ENCODE assay signal across 8 cellular contexts in the genomic region with DNA sequence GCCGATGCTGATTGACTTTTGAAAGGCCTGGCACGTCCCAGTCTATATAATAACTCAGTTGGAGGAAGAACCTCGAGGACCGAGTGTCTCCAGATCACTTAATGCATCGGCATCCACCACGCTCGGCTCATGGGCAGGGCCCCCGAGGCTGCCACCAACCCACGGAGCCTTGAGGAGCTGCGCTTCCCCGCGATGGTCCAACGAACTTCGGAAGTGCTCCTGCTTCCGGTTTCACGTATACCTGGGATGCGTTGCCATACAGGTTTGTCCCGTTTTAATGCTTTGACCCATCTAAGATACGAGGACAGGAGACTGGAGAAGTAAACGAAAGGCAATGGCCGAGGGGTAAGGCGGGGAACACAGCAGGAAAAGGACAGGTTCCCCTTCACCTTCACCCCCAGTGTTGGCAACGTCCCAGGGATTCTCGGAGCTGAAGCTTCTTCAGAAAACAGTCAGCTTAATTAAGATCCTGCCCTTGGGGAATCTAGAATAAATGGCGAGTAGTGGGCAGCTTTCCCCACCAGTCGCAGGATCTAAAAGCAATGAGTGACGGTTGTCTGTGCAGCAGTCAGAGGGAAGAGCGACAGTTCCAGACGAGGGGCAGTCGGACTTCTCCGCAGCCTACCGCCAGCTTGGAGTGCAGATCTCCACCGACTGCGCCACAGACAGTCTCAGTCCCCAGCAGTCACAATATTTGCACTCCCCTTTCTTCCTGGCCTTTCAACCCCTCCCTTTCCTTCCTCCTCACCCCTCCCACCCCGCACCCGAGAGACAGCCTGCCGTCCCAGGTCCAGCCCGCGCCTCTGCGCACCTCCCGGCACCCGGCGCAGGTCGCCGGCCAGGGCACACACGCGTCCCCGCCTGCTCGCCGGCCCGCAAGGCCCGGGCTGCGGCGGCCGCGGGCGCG. TPM values are rescaled to one million over a fixed set of nuclear protein-coding genes. Genes with fewer than 3 reads are reported as not detected.
A peak's percentile ranks its signal among the peaks of the same experiment; 100 is the strongest.
DNase-seq lines count a peak whose midpoint lies in the region; ATAC-seq and TF ChIP-seq lines count a peak whose summit lies in the region.

No MANE protein-coding gene starts in this region.

- TF ChIP-seq CTCF in 22Rv1 (IDR thresholded peaks at IDR 0.05) (no peak), transverse colon (IDR thresholded peaks at IDR 0.05) (no peak)

- H3K27me3 Mint-ChIP-seq in activated naive CD8-positive, alpha-beta T cell, result peaks cover 49% of the 10 kb centered on the region

- no peaks in the 10 kb centered on the region for H3K36me3 ChIP-seq in transverse colon

- 3 to 5% methylated on average over 16 to 50 of the region's 58 CpGs for WGBS in transverse colon (ENCODE audit: low coverage in 1 of 2), 2 donors

- H3K9me3 Mint-ChIP-seq in activated naive CD8-positive, alpha-beta T cell (ENCODE audit: low read depth), result peaks cover 5% of the 10 kb centered on the region

- peaks cover 20% of the 10 kb centered on the region for H3K4me1 Mint-ChIP-seq in activated naive CD8-positive, alpha-beta T cell (ENCODE audit: low read depth)

- no peak for TF ChIP-seq EP300 in transverse colon (IDR thresholded peaks at IDR 0.05; ENCODE audit: low read depth)

- intact Hi-C loops in transverse colon (cut with DNase I; ENCODE audit: low total_unique reads), result loop anchor here (10.0 kb wide), 1 partner anchor 627 kb away; the partner anchor contains the start of gene SP4

- peak overlapping the region in 3 of 4 donors; percentile 39 to 73 (median 51) for H3K4me3 ChIP-seq in transverse colon

- H3K9me3 ChIP-seq in transverse colon, result no peaks in the 10 kb centered on the region

- H3K27ac ChIP-seq in 22Rv1 (peak overlapping the region; percentile 61), transverse colon (no peak overlapping the region)

- peak overlapping the region; percentile 23 for H3K27ac Mint-ChIP-seq in activated naive CD8-positive, alpha-beta T cell

- ATAC-seq in GM18520 (IDR thresholded peaks at IDR 0.05; ENCODE audit: unreplicated experiment), result peak; percentile 27
- ATAC-seq in HG02943 (IDR thresholded peaks at IDR 0.05; ENCODE audit: low read depth, unreplicated experiment), result peak; percentile 81

- in situ Hi-C loops in transverse colon (cut with MboI; ENCODE audit: low pct_ligation_motif_present in 1 of 4, low pct_unique_long_range_greater_than_20kb in 1 of 4, low sequenced_read_pairs in 3 of 4), result loop anchor here (25.0 kb wide), 3 partner anchors 440 to 715 kb away; no protein-coding TSS in a partner anchor

- peaks cover 7 to 21% (median 18%) of the 10 kb centered on the region in 4 donors for H3K4me1 ChIP-seq in transverse colon

- peak; percentile 76 for DNase-seq in NCI-H2227 treated with DMSO at 0.1 percent for 48 hours (lab: John Stamatoyannopoulos, UW)
- DNase-seq in left kidney (ENCODE audit: low read depth, low spot score), result peak; percentile 59
- DNase-seq in transverse colon, result no peak
- DNase-seq in iPS-NIHi11 (ENCODE audit: low spot score), result no peak

- no peaks in the 10 kb centered on the region for H3K36me3 Mint-ChIP-seq in activated naive CD8-positive, alpha-beta T cell

- no peak for TF ChIP-seq POLR2A in transverse colon (IDR thresholded peaks at IDR 0.05)

- peak overlapping the region; percentile 88 for H3K4me3 Mint-ChIP-seq in activated naive CD8-positive, alpha-beta T cell

- peaks cover 95% of the 10 kb centered on the region for H3K27me3 ChIP-seq in transverse colon

RNA-seq across cellular contexts. Expression of gene SP8, which starts 10.7 kb away (rescaled TPM):
- not detected for total RNA-seq in transverse colon

Comparison
In these comparisons a context has a peak if more than half of its experiments do, and no peak if none do; other contexts are left out.
1. DNase-seq: peak in NCI-H2227 treated with DMSO at 0.1 percent for 48 hours (single experiment) and left kidney (single experiment); none in transverse colon (single experiment) and iPS-NIHi11 (single experiment).